8 cellular contexts compared by ENCODE assay signal in genomic region chr12:93742086-93742934, GRCh38.
A peak's percentile ranks its signal among the peaks of the same experiment; 100 is the strongest.
DNase-seq lines count a peak whose midpoint lies in the region; ATAC-seq, FAIRE-seq and TF ChIP-seq lines count a peak whose summit lies in the region.

No MANE protein-coding gene starts in this region.

- H3K27ac ChIP-seq in dorsolateral prefrontal cortex = peak overlapping the region in 55 of 59 donors; percentile 4 to 86 (median 70)
- H3K27ac ChIP-seq in HepG2 (ENCODE audit: extremely low read length, insufficient read depth, low read length) = peak overlapping the region; percentile 63

- in situ Hi-C loops in HepG2 (cut with HindIII; ENCODE audit: extremely low pct_ligation_motif_present, low pct_unique_long_range_greater_than_20kb) = loop anchor here (5.0 kb wide), 2 partner anchors 65 to 170 kb away; partner anchors contain the start of genes CRADD and SOCS2

- H4K20me1 ChIP-seq in HepG2 (ENCODE audit: insufficient read depth, low read length) = no peaks in the 10 kb centered on the region

- no peaks in the 10 kb centered on the region for H3K9me3 ChIP-seq in HepG2 (ENCODE audit: low read length)

- DNase-seq in A172 (ENCODE audit: low spot score) (peak; percentile 49), GM18507 (ENCODE audit: extremely low spot score, insufficient read length, low read depth) (peak; percentile 48), NCI-H226 (peak; percentile 59), dorsolateral prefrontal cortex (peak; percentile 63 to 81 (median 73)), HepG2 (ENCODE audit: low spot score) (peak; percentile 55)
- DNase-seq in activated CD4-positive, alpha-beta T cell treated with anti-CD3 and anti-CD28 coated beads, Interleukin-2, amount 50 U/mL, for 4 hours = peak; percentile 57 to 58
- DNase-seq in stimulated activated CD4-positive, alpha-beta T cell treated with anti-CD3 and anti-CD28 coated beads, Interleukin-2, amount 100 ng/mL, for 48 hours = peak; percentile 39 to 44

- peak overlapping the region; percentile 77 for H2AFZ ChIP-seq in HepG2 (ENCODE audit: low read length)

- H3K36me3 ChIP-seq in HepG2 (replicated peaks in 1 of 2; ENCODE audit: control insufficient read depth in 1 of 2, insufficient read depth in 2 of 2, low read length in 2 of 2) = no peaks in the 10 kb centered on the region

- H3K9ac ChIP-seq in HepG2 (ENCODE audit: insufficient read depth, low read depth, low read length) = peak overlapping the region; percentile 70

- peak overlapping the region; percentile 43 to 80 (median 64) for H3K4me3 ChIP-seq in dorsolateral prefrontal cortex
- peak overlapping the region; percentile 59 to 84 (median 77) for H3K4me3 ChIP-seq in HepG2 (replicated peaks in 1 of 3; ENCODE audit: insufficient read depth in 1 of 3, low read depth in 2 of 3, low read length in 3 of 3)

- TF ChIP-seq POLR2A in HepG2 (IDR thresholded peaks at IDR 0.05; ENCODE audit: insufficient read depth in 1 of 2, low read depth in 2 of 2, low read length in 2 of 2) = no peak

- TF ChIP-seq CTCF in dorsolateral prefrontal cortex (IDR thresholded peaks at IDR 0.05 in 54 of 56, conservative IDR thresholded peaks at IDR 0.05 in 2 of 56; ENCODE audit: low read depth in 1 of 56, partially characterized antibody in 56 of 56) (peak in 52 of 56 donors; percentile 5 to 69 (median 40)), HepG2 (CRISPR knock-in tag; IDR thresholded peaks at IDR 0.05) (peak; percentile 60)

- peaks cover 31% of the 10 kb centered on the region for H3K4me1 ChIP-seq in HepG2 (ENCODE audit: insufficient read depth, low read length)

- TF ChIP-seq RAD21 in HepG2 (CRISPR knock-in tag; IDR thresholded peaks at IDR 0.05) = peak; percentile 91

- no peaks in the 10 kb centered on the region for H3K27me3 ChIP-seq in dorsolateral prefrontal cortex
- H3K27me3 ChIP-seq in HepG2 (ENCODE audit: control insufficient read depth in 1 of 2, insufficient read depth in 2 of 2, low read length in 2 of 2) = no peaks in the 10 kb centered on the region

- no peaks in the 10 kb centered on the region for H3K79me2 ChIP-seq in HepG2 (ENCODE audit: insufficient read depth, low read length)

- WGBS in HepG2 (ENCODE audit: low lambda C conversion rate) = 2% methylated on average over 29 of the region's 45 CpGs

- CTCF ChIA-PET in HepG2 (lab: Yijun Ruan, JAX; ENCODE audit: low intra/inter-chr PET ratio, low total read pairs) = interaction anchor here (0.9 to 1.8 kb wide), 3 partner anchors 173 to 360 kb away, joined by 4 to 5 read pairs (median 4); no protein-coding TSS in a partner anchor

- FAIRE-seq in GM18507 (lab: Jason Lieb, UNC) (peak; percentile 29), HepG2 (lab: Jason Lieb, UNC) (peak; percentile 53)

- BruUV-seq in HepG2 (replicated peaks; lab: Mats Ljungman, UMichigan) = no TSS peak

- TF ChIP-seq EP300 in HepG2 (IDR thresholded peaks at IDR 0.05; ENCODE audit: low read depth in 2 of 2, low read length in 2 of 2) (peak; percentile 28 to 29; a peak in 1 of 4 replicates), HepG2 (CRISPR knock-in tag; IDR thresholded peaks at IDR 0.05; ENCODE audit: borderline replicate concordance) (no peak)

- ATAC-seq in HG03064 (IDR thresholded peaks at IDR 0.05; ENCODE audit: low read depth, unreplicated experiment) (peak; percentile 85), HepG2 (peak; percentile 100)

- H3K4me2 ChIP-seq in HepG2 (ENCODE audit: low read depth, low read length) = peak overlapping the region; percentile 96

- POLR2A ChIA-PET in HepG2 (lab: Yijun Ruan, JAX) = interaction anchor here (0.5 to 1.0 kb wide), 4 partner anchors 17 to 333 kb away, joined by 3 to 5 read pairs (median 3); partner anchors contain the start of gene CRADD

- intact Hi-C loops in dorsolateral prefrontal cortex (cut with DNase I) (loop anchor here (2.0 to 5.0 kb wide), 2 partner anchors 64 to 170 kb away; partner anchors contain the start of gene SOCS2 (in 2 of the 2)), HepG2 (cut with micrococcal nuclease; ENCODE audit: unreplicated experiment) (loop anchor here (1.0 to 2.0 kb wide), 4 partner anchors 65 to 359 kb away; partner anchors contain the start of gene CRADD)

TF ChIP-seq in HepG2, 621 proteins besides CTCF, POLR2A, EP300 and RAD21 (continues in another document):
- TF ChIP-seq NFIC (IDR thresholded peaks at IDR 0.05; ENCODE audit: low read length) (0 out of 2 replicates have a peak, but pooled peaks have one; percentile 33), ZNF687 (CRISPR knock-in tag; IDR thresholded peaks at IDR 0.05) (peak; percentile 56; the same call in 1 of the 2 replicates), XRCC5 (optimal IDR thresholded peaks at IDR 0.05; ENCODE audit: low read length) (peak; percentile 58), SPEN (CRISPR knock-in tag; IDR thresholded peaks at IDR 0.05; ENCODE audit: low read depth) (0 out of 2 replicates have a peak, but pooled peaks have one; percentile 23), ZBTB7A (CRISPR knock-in tag; IDR thresholded peaks at IDR 0.05) (no peak), UBTF (CRISPR knock-in tag; IDR thresholded peaks at IDR 0.05) (peak; percentile 66), SP140L (CRISPR knock-in tag; IDR thresholded peaks at IDR 0.05; ENCODE audit: borderline replicate concordance) (peak; percentile 23; the same call in 1 of the 2 replicates), TRIM22 (IDR thresholded peaks at IDR 0.05) (no peak), POGZ (CRISPR knock-in tag; IDR thresholded peaks at IDR 0.05) (peak; percentile 61), HOMEZ (CRISPR knock-in tag; IDR thresholded peaks at IDR 0.05; ENCODE audit: low read depth) (peak; percentile 16; the same call in 1 of the 2 replicates)

Comparison
In these comparisons a context has a peak if more than half of its experiments do, and no peak if none do; other contexts are left out.
1. Peak in every context shown above with its lines: DNase-seq, ATAC-seq, H3K4me3 ChIP-seq and H3K27ac ChIP-seq.